8 cellular contexts compared by ENCODE assay signal in the genomic region with DNA sequence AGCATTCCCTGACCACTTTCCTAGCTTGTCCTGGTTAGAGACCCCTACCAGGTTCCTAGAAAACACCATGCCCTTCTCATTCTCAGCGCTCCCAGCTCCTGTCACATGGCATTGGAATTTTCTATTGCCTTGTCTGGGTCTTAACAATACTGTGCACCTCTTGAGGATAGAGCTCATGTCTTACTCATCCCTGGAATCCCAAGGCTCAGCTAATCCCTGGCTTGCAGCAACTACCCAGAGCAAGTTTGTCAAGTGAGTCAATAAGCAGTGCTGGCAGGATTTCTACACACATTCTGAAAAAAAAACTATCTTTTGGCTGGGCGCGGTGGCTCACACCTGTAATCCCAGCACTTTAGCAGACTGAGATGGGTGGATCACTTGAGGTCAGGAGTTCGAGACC. TPM values are rescaled to one million over a fixed set of nuclear protein-coding genes. Genes with fewer than 3 reads are reported as not detected.
DNase-seq lines count a peak whose midpoint lies in the region; TF ChIP-seq lines count a peak whose summit lies in the region.

No MANE protein-coding gene starts in this region.

- intact Hi-C loops in testis (cut with DNase I; ENCODE audit: low total_unique reads): no loop called here

- H3K9ac ChIP-seq in BLaER1 (no peak overlapping the region), HUES48 (ENCODE audit: low read depth, low read length) (no peak overlapping the region)

- H4K20me1 ChIP-seq in BLaER1: no peaks in the 10 kb centered on the region

- 80 to 88% methylated on average over 1 of the region's 4 CpGs for WGBS in mesodermal cell (ENCODE audit: insufficient coverage in 2 of 2), 2 experiments
- whole genome bisulfite sequencing in testis, 2 donors: 97 to 99% methylated on average over 4 of the region's 4 CpGs

- H3K36me3 ChIP-seq in BLaER1 (no peaks in the 10 kb centered on the region), HUES48 (ENCODE audit: control insufficient read depth, insufficient read depth, low read length) (no peaks in the 10 kb centered on the region), brain microvascular endothelial cell (replicated peaks) (no peaks in the 10 kb centered on the region), mesodermal cell (ENCODE audit: control insufficient read depth, insufficient read depth, low read length) (no peaks in the 10 kb centered on the region), testis (ENCODE audit: low read depth, missing control alignments) (no peaks in the 10 kb centered on the region)

- H3K9me3 ChIP-seq in BLaER1 (no peaks in the 10 kb centered on the region), HUES48 (ENCODE audit: control insufficient read depth, insufficient read depth, low read length) (no peaks in the 10 kb centered on the region), mesodermal cell (ENCODE audit: control insufficient read depth, low read length) (no peaks in the 10 kb centered on the region), testis (no peaks in the 10 kb centered on the region)

- no peaks in the 10 kb centered on the region for H3K27me3 ChIP-seq in BLaER1
- H3K27me3 ChIP-seq in HUES48 (ENCODE audit: control insufficient read depth, insufficient read depth, low read length): no peaks in the 10 kb centered on the region
- no peaks in the 10 kb centered on the region for H3K27me3 ChIP-seq in brain microvascular endothelial cell (replicated peaks)
- H3K27me3 ChIP-seq in testis: no peaks in the 10 kb centered on the region

- TF ChIP-seq CTCF in brain microvascular endothelial cell (IDR thresholded peaks at IDR 0.05; ENCODE audit: low read depth, low read length, missing control alignments) (no peak), testis (IDR thresholded peaks at IDR 0.05) (no peak)

- TF ChIP-seq POLR2A in testis (IDR thresholded peaks at IDR 0.05): no peak

- H3K4me3 ChIP-seq in BLaER1 (no peak overlapping the region), HUES48 (ENCODE audit: low read depth, low read length) (no peak overlapping the region), brain microvascular endothelial cell (ENCODE audit: low read depth, low read length) (no peak overlapping the region), mesodermal cell (ENCODE audit: extremely low read depth, insufficient read depth, low read length, poor library complexity, severe bottlenecking) (no peak overlapping the region), testis (no peak overlapping the region)

- H3K4me1 ChIP-seq in BLaER1 (peaks cover 38% of the 10 kb centered on the region), HUES48 (ENCODE audit: control insufficient read depth, insufficient read depth, low read length) (no peaks in the 10 kb centered on the region), mesodermal cell (ENCODE audit: control insufficient read depth, insufficient read depth, low read length, poor library complexity, severe bottlenecking) (peaks cover 26% of the 10 kb centered on the region), testis (no peaks in the 10 kb centered on the region)

- H3K4me2 ChIP-seq in BLaER1: peak overlapping the region; percentile 61

- DNase-seq in brain microvascular endothelial cell (peak; percentile 96), NCI-H2029 (lab: John Stamatoyannopoulos, UW) (no peak), testis (no peak), AML-193 (lab: John Stamatoyannopoulos, UW) (no peak), OCI-M2 (lab: John Stamatoyannopoulos, UW; ENCODE audit: unreplicated experiment) (no peak)

- H3K27ac ChIP-seq in BLaER1 (no peak overlapping the region), HUES48 (ENCODE audit: low read depth, low read length) (peak overlapping the region; percentile 58), brain microvascular endothelial cell (peak overlapping the region; percentile 91), mesodermal cell (ENCODE audit: low read depth, low read length, severe bottlenecking) (peak overlapping the region; percentile 97), testis (no peak overlapping the region)

- in situ Hi-C loops in brain microvascular endothelial cell (cut with HindIII; ENCODE audit: low pct_ligation_motif_present, low sequenced_read_pairs): no loop called here

RNA-seq across cellular contexts. Expression of a gene that starts 11.7 kb away (rescaled TPM):
- 239 TPM for polyA plus RNA-seq in mesodermal cell (2013, experiment 1 of 2)
- polyA plus RNA-seq in mesodermal cell (2013, experiment 2 of 2): 238 TPM
- total RNA-seq in testis: 100 to 1,000 TPM in 1 of 2 donors, 10 to 100 TPM in 1; 71.7 to 118 TPM
- polyA plus RNA-seq in testis (ENCODE audit: insufficient read depth, low read depth, low replicate concordance): 101 TPM

RNA-seq across cellular contexts. Expression of a gene that starts 17.0 kb away (rescaled TPM):
- 23.7 TPM for polyA plus RNA-seq in mesodermal cell (2013, experiment 1 of 2)
- polyA plus RNA-seq in mesodermal cell (2013, experiment 2 of 2): 20.1 TPM
- 1 to 10 TPM; 4.5 to 5.5 TPM for total RNA-seq in testis
- polyA plus RNA-seq in testis (ENCODE audit: insufficient read depth, low read depth, low replicate concordance): 10.3 TPM

RNA-seq across cellular contexts. Expression of a gene that starts 24.8 kb away (rescaled TPM):
- polyA plus RNA-seq in mesodermal cell (2013, experiment 1 of 2): 9.5 TPM
- polyA plus RNA-seq in mesodermal cell (2013, experiment 2 of 2): 7.7 TPM
- total RNA-seq in testis: 10 to 100 TPM; 12.8 to 16.6 TPM
- polyA plus RNA-seq in testis (ENCODE audit: insufficient read depth, low read depth, low replicate concordance): 57.5 TPM

Comparison
In these comparisons a context has a peak if more than half of its experiments do, and no peak if none do; other contexts are left out.
1. H3K27ac ChIP-seq: peak in HUES48 (single experiment), brain microvascular endothelial cell (single experiment) and mesodermal cell (single experiment); none in BLaER1 (single experiment) and testis (0 of 2).